16 cellular contexts compared by ENCODE assay signal in genomic region chr12:8188088-8188487, GRCh38. TPM values are rescaled to one million over a fixed set of nuclear protein-coding genes. Genes with fewer than 3 reads are reported as not detected.
"Had no signal": no experiment of that assay in that cellular context is flagged by ENCODE, and none has a peak within 500 bp of the region (broad histone marks: within the 10 kb centered on the region; RNA-seq: fewer than 3 reads in every experiment).

No MANE protein-coding gene starts in this region.

RNA-seq across cellular contexts. Expression of gene ZNF705A, which starts 31.3 kb away (rescaled TPM):
- total RNA-seq: esophagus mucosa, heart right ventricle, kidney epithelial cell, left cardiac atrium, lower leg skin, lung microvascular endothelial cell, mucosa of gallbladder, osteoblast, prostate gland, right atrium auricular region, sciatic nerve, suprapubic skin, transverse colon, upper lobe of right lung had no signal
- polyA plus RNA-seq: heart right ventricle; naive thymus-derived CD4-positive, alpha-beta T cell; smooth muscle cell had no signal

RNA-seq across cellular contexts. Expression of gene FAM90A1, which starts 39.3 kb away (rescaled TPM):
- total RNA-seq: osteoblast, right atrium auricular region, sciatic nerve, smooth muscle cell, suprapubic skin, transverse colon had no signal
- polyA plus RNA-seq: naive thymus-derived CD4-positive, alpha-beta T cell; smooth muscle cell had no signal
